1 cellular context compared by ENCODE assay signal in genomic region chr3:69729350-69729919, GRCh38.
TF ChIP-seq lines count a peak whose summit lies in the region.

No MANE protein-coding gene starts in this region.

TF ChIP-seq in HepG2, 621 proteins besides CTCF, POLR2A, EP300 and RAD21 (continued from another document):
- TF ChIP-seq, protein P1, sequence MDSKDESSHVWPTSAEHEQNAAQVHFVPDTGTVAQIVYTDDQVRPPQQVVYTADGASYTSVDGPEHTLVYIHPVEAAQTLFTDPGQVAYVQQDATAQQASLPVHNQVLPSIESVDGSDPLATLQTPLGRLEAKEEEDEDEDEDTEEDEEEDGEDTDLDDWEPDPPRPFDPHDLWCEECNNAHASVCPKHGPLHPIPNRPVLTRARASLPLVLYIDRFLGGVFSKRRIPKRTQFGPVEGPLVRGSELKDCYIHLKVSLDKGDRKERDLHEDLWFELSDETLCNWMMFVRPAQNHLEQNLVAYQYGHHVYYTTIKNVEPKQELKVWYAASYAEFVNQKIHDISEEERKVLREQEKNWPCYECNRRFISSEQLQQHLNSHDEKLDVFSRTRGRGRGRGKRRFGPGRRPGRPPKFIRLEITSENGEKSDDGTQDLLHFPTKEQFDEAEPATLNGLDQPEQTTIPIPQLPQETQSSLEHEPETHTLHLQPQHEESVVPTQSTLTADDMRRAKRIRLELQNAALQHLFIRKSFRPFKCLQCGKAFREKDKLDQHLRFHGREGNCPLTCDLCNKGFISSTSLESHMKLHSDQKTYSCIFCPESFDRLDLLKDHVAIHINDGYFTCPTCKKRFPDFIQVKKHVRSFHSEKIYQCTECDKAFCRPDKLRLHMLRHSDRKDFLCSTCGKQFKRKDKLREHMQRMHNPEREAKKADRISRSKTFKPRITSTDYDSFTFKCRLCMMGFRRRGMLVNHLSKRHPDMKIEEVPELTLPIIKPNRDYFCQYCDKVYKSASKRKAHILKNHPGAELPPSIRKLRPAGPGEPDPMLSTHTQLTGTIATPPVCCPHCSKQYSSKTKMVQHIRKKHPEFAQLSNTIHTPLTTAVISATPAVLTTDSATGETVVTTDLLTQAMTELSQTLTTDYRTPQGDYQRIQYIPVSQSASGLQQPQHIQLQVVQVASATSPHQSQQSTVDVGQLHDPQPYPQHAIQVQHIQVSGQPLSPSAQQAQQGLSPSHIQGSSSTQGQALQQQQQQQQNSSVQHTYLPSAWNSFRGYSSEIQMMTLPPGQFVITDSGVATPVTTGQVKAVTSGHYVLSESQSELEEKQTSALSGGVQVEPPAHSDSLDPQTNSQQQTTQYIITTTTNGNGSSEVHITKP (CRISPR knock-in tag; IDR thresholded peaks at IDR 0.05; ENCODE audit: low read depth): no peak
- peak; percentile 24; the same call in 1 of the 2 replicates for TF ChIP-seq FOSL2 (CRISPR knock-in tag; IDR thresholded peaks at IDR 0.05)
- TF ChIP-seq ZNF558 (CRISPR knock-in tag; IDR thresholded peaks at IDR 0.05; ENCODE audit: borderline replicate concordance): no peak
- no peak for TF ChIP-seq PTBP1 (IDR thresholded peaks at IDR 0.05; ENCODE audit: low read depth, low read length, poor library complexity, severe bottlenecking)
- TF ChIP-seq DNMT1 (CRISPR knock-in tag; IDR thresholded peaks at IDR 0.05): no peak
- no peak for TF ChIP-seq HNF4G (IDR thresholded peaks at IDR 0.05; ENCODE audit: borderline replicate concordance, low read depth, low read length)
- no peak for TF ChIP-seq HNF4G (CRISPR knock-in tag; IDR thresholded peaks at IDR 0.05; ENCODE audit: borderline replicate concordance, low read depth)
- TF ChIP-seq ZNF207 (IDR thresholded peaks at IDR 0.05; ENCODE audit: borderline replicate concordance): no peak
